ENCODE assay signal across 18 cellular contexts in genomic region chr12:8904665-8905064, GRCh38. TPM values are rescaled to one million over a fixed set of nuclear protein-coding genes. Genes with fewer than 3 reads are reported as not detected.
DNase-seq lines count a peak whose midpoint lies in the region; ATAC-seq and TF ChIP-seq lines count a peak whose summit lies in the region.
"Had no signal": no experiment of that assay in that cellular context is flagged by ENCODE, and none has a peak within 500 bp of the region (broad histone marks: within the 10 kb centered on the region; RNA-seq: fewer than 3 reads in every experiment).

No MANE protein-coding gene starts in this region.

- no peaks in the 10 kb centered on the region for H3K9me3 Mint-ChIP-seq in HFFc6
- H3K9me3 Mint-ChIP-seq: CD8-positive, alpha-beta memory T cell had no signal

- 0 out of 2 replicates have a peak, but pooled peaks cover 4% of the 10 kb centered on the region for H3K4me1 Mint-ChIP-seq in HFFc6 (ENCODE audit: low read depth)
- H3K4me1 Mint-ChIP-seq: CD8-positive, alpha-beta memory T cell had no signal

- H3K9me3 ChIP-seq in cardiac muscle cell (ENCODE audit: low read depth), result no peaks in the 10 kb centered on the region
- no peaks in the 10 kb centered on the region for H3K9me3 ChIP-seq in OCI-LY7 (ENCODE audit: low read length)
- H3K9me3 ChIP-seq: MG63 had no signal

- H2AFZ ChIP-seq in OCI-LY7 (ENCODE audit: low read length), result 0 out of 2 replicates have a peak overlapping the region, but pooled peaks have one; percentile 42

- H4K20me1 ChIP-seq in OCI-LY7 (ENCODE audit: insufficient read depth, low read length), result no peaks in the 10 kb centered on the region

- H3K4me3 ChIP-seq in cardiac muscle cell (no peak overlapping the region), OCI-LY7 (ENCODE audit: low read depth, low read length, poor library complexity, severe bottlenecking) (no peak overlapping the region)
- H3K4me3 ChIP-seq: MG63 had no signal

- no peak overlapping the region for H3K4me3 Mint-ChIP-seq in HFFc6
- H3K4me3 Mint-ChIP-seq: CD8-positive, alpha-beta memory T cell had no signal

- no peaks in the 10 kb centered on the region for H3K9me2 ChIP-seq in OCI-LY7 (ENCODE audit: insufficient read depth, low read length)

- peak; percentile 84 for ATAC-seq in left ventricle myocardium superior
- ATAC-seq in left colon, result no peak

- intact Hi-C loops in cardiac septum (cut with DNase I) (no loop called here), OCI-LY7 (cut with micrococcal nuclease; ENCODE audit: unreplicated experiment) (no loop called here), left ventricle myocardium superior (cut with micrococcal nuclease) (no loop called here), left colon (cut with DNase I, micrococcal nuclease) (no loop called here)

- H3K36me3 Mint-ChIP-seq in HFFc6 (ENCODE audit: low read depth), result no peaks in the 10 kb centered on the region

- TF ChIP-seq CTCF in cardiac muscle cell (IDR thresholded peaks at IDR 0.05; ENCODE audit: low read depth, low read length) (no peak), OCI-LY7 (conservative IDR thresholded peaks at IDR 0.05; ENCODE audit: low read length) (no peak), GM10248 (IDR thresholded peaks at IDR 0.05; ENCODE audit: control extremely low read depth, extremely low read depth, low read depth, missing control alignments) (no peak), HFFc6 (IDR thresholded peaks at IDR 0.05) (no peak)

- CTCF ChIA-PET in OCI-LY7 (lab: Charles Lee; ENCODE audit: unreplicated experiment) (no interaction called here), GM10248 (lab: Yijun Ruan, JAX) (interaction anchor here (2.8 kb wide), 1 partner anchor 14 kb away, joined by 23 read pairs; no protein-coding TSS in a partner anchor)

- H3K36me3 ChIP-seq in cardiac muscle cell (no peaks in the 10 kb centered on the region), OCI-LY7 (ENCODE audit: insufficient read depth, low read length) (no peaks in the 10 kb centered on the region)
- H3K36me3 ChIP-seq: MG63 had no signal

- peak overlapping the region; percentile 45 for H3K4me2 ChIP-seq in OCI-LY7 (ENCODE audit: low read length)

- POLR2A ChIA-PET in OCI-LY7 (lab: Charles Lee), result no interaction called here
- POLR2A ChIA-PET in GM10248 (lab: Yijun Ruan, JAX), result no interaction called here

- peaks cover 18% of the 10 kb centered on the region for H3K4me1 ChIP-seq in cardiac muscle cell (ENCODE audit: low read depth)
- H3K4me1 ChIP-seq in OCI-LY7 (ENCODE audit: insufficient read depth, low read length, poor library complexity, severe bottlenecking), result peaks cover 10% of the 10 kb centered on the region

- no peak overlapping the region for H3K27ac Mint-ChIP-seq in HFFc6
- H3K27ac Mint-ChIP-seq: CD8-positive, alpha-beta memory T cell had no signal

- no TSS peak for BruUV-seq in OCI-LY7 (replicated peaks; lab: Mats Ljungman, UMichigan)

- H3K27me3 ChIP-seq in cardiac muscle cell, result no peaks in the 10 kb centered on the region
- H3K27me3 ChIP-seq: MG63 had no signal

- peaks cover 12% of the 10 kb centered on the region for H3K27me3 Mint-ChIP-seq in HFFc6 (ENCODE audit: insufficient read depth)

- no peaks in the 10 kb centered on the region for H3K79me2 ChIP-seq in OCI-LY7 (ENCODE audit: insufficient read depth, low read depth, low read length)

- H3K27ac ChIP-seq in cardiac muscle cell (peak overlapping the region; percentile 85), OCI-LY7 (ENCODE audit: low read depth, low read length, poor library complexity, severe bottlenecking) (no peak overlapping the region)

- DNase-seq in cardiac muscle cell (ENCODE audit: low read depth in 1 of 2, low spot score in 1 of 2) (no peak), cardiac septum (ENCODE audit: low spot score) (no peak), OCI-LY7 (ENCODE audit: low spot score) (no peak), left ventricle myocardium superior (no peak), GM10248 (ENCODE audit: extremely low spot score) (no peak), HFFc6 (no peak), left colon (no peak)
- DNase-seq in activated CD8-positive, alpha-beta memory T cell treated with anti-CD3 and anti-CD28 coated beads, Interleukin-2, amount 50 U/mL, for 48 hours, result no peak
- DNase-seq: CD8-positive, alpha-beta memory T cell; H7; IMR-90; Kasumi-1; MG63; NCI-H1092; NCI-H146; NCI-H2029 treated with DMSO at 0.1 percent for 48 hours; NCI-H2171 treated with DMSO at 0.1 percent for 48 hours; SIG-M5 had no signal

RNA-seq across cellular contexts. Expression of gene PHC1, which starts 9.6 kb away (rescaled TPM):
- 44.3 and 51.7 TPM in 2 replicates for total RNA-seq in cardiac muscle cell
- 37.5 and 47.0 TPM in 2 replicates for polyA plus RNA-seq in cardiac muscle cell
- total RNA-seq in cardiac septum, result 25.5 TPM
- 52.2 and 52.4 TPM in 2 replicates for total RNA-seq in OCI-LY7 (2014; rRNA removed; shearing (Covaris generic))
- total RNA-seq in OCI-LY7 (2022), result 33.6 and 42.2 TPM in 2 replicates
- 24.7 TPM for total RNA-seq in left ventricle myocardium superior
- total RNA-seq in HFFc6 (2021; fragmentation: NEBNext Ultra II Directional; extraction: Animal tissue kit (Norgen Biotek cat#: 25700)), result 10 to 100 TPM; 17.2 to 22.3 (median 19.9) TPM
- 1 to 10 TPM; 5.2 to 8.5 TPM for total RNA-seq in left colon

RNA-seq across cellular contexts. Expression of gene M6PR, which starts 44.8 kb away (rescaled TPM):
- total RNA-seq in cardiac muscle cell (69.4 and 108 TPM in 2 replicates), cardiac septum (87.1 TPM), OCI-LY7 (2022) (131 and 144 TPM in 2 replicates), left ventricle myocardium superior (87.5 TPM), left colon (10 to 100 TPM; 90.3 to 96.1 TPM)
- polyA plus RNA-seq in cardiac muscle cell, result 91.2 and 120 TPM in 2 replicates
- total RNA-seq in OCI-LY7 (2014; rRNA removed; shearing (Covaris generic)), result 108 and 142 TPM in 2 replicates
- total RNA-seq in HFFc6 (2021; fragmentation: NEBNext Ultra II Directional; extraction: Animal tissue kit (Norgen Biotek cat#: 25700)), result 100 to 1,000 TPM; 138 to 160 (median 151) TPM
